ENCODE assay signal across 32 cellular contexts in the genomic region with DNA sequence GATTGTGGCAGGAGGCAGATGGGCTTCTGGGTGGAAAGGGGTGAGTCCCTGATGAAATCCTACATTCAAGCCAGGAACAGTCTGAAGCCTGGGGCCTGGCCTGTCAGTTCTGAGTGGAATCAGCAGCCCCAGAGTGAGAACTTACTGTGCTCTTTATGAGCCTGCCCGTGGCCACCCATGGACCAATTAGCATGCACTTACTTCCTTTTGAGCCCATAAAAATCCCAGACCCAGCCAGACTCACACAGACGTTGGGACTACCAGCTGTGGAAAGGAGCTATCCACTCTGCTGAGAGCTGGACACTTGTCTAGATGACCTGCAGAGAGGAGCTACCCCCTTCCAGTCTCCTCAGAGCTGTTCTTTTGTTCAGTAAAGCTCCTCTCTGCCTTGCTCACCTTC.
"Had no signal": no experiment of that assay in that cellular context is flagged by ENCODE, and none has a peak within 500 bp of the region (broad histone marks: within the 10 kb centered on the region; RNA-seq: fewer than 3 reads in every experiment).

No MANE protein-coding gene starts in this region.

- H3K27ac ChIP-seq: adrenal gland, breast epithelium, cardiac muscle cell, colonic mucosa, WERI-Rb-1 had no signal

- H3K9me3 ChIP-seq: adrenal gland, colonic mucosa had no signal

- H3K27me3 Mint-ChIP-seq: activated B cell treated with CpG ODN at 0.5 μM for 24 hours; activated CD8-positive, alpha-beta T cell treated with anti-CD3 and anti-CD28 coated beads for 36 hours; activated naive CD4-positive, alpha-beta T cell treated with anti-CD3 and anti-CD28 coated beads, Interleukin-2, amount 50 U/mL, for 24 hours; activated naive CD8-positive, alpha-beta T cell treated with anti-CD3 and anti-CD28 coated beads for 36 hours; activated naive CD8-positive, alpha-beta T cell treated with anti-CD3 and anti-CD28 coated beads, Interleukin-2, amount 50 U/mL, for 24 hours; brain; T-helper 17 cell had no signal

- DNase-seq: activated B cell treated with CpG ODN at 0.5 μM for 24 hours; activated CD4-positive, alpha-beta T cell treated with anti-CD3 and anti-CD28 coated beads for 48 hours; activated CD4-positive, alpha-beta T cell treated with anti-CD3 and anti-CD28 coated beads, Interleukin-2, amount 50 U/mL, for 1 hour; activated CD4-positive, alpha-beta T cell treated with anti-CD3 and anti-CD28 coated beads, Interleukin-2, amount 50 U/mL, for 48 hours; activated CD8-positive, alpha-beta memory T cell treated with anti-CD3 and anti-CD28 coated beads for 24 hours; activated CD8-positive, alpha-beta T cell treated with anti-CD3 and anti-CD28 coated beads for 36 hours; activated effector memory CD4-positive, alpha-beta T cell treated with anti-CD3 and anti-CD28 coated beads, Interleukin-2, amount 50 U/mL, for 16 hours; activated naive CD4-positive, alpha-beta T cell treated with anti-CD3 and anti-CD28 coated beads for 36 hours; activated naive CD8-positive, alpha-beta T cell treated with anti-CD3 and anti-CD28 coated beads for 36 hours; activated naive CD8-positive, alpha-beta T cell treated with anti-CD3 and anti-CD28 coated beads, Interleukin-2, amount 50 U/mL, for 24 hours; activated T-cell treated with anti-CD3 and anti-CD28 coated beads, Interleukin-2, amount 50 U/mL, for 1 hour; activated T-cell treated with anti-CD3 and anti-CD28 coated beads, Interleukin-2, amount 50 U/mL, for 48 hours; adrenal gland; central memory CD4-positive, alpha-beta T cell; cerebellar nuclear complex; colonic mucosa; effector CD8-positive, alpha-beta T cell; foreskin fibroblast; T-helper 1 cell; T-helper 17 cell; T1000; WERI-Rb-1 had no signal

- H3K36me3 ChIP-seq: cardiac muscle cell, colonic mucosa, WERI-Rb-1 had no signal

- H3K4me3 Mint-ChIP-seq: activated B cell treated with CpG ODN at 0.5 μM for 24 hours; activated CD8-positive, alpha-beta T cell treated with anti-CD3 and anti-CD28 coated beads for 36 hours; activated naive CD4-positive, alpha-beta T cell treated with anti-CD3 and anti-CD28 coated beads for 36 hours; activated naive CD4-positive, alpha-beta T cell treated with anti-CD3 and anti-CD28 coated beads, Interleukin-2, amount 50 U/mL, for 24 hours; activated naive CD8-positive, alpha-beta T cell treated with anti-CD3 and anti-CD28 coated beads for 36 hours; activated naive CD8-positive, alpha-beta T cell treated with anti-CD3 and anti-CD28 coated beads, Interleukin-2, amount 50 U/mL, for 24 hours; activated T-helper 1 cell treated with anti-CD3 and anti-CD28 coated beads, Interleukin-12 subunit alpha, Interleukin-12 subunit beta, Interleukin-2, Interleukin-4 antibody, amounts not matched to agents 30 ng/mL and 10 ng/mL and 1 ng/mL, durations not matched to agents 14 hours and 24 hours and 36 hours; brain; T-helper 17 cell; T-helper 2 cell treated with Interferon-gamma antibody and Interleukin-4, amounts not matched to agents 5 μg/mL and 100 μg/mL, for 36 hours had no signal

- ATAC-seq: activated CD4-positive, CD25-positive, alpha-beta regulatory T cell treated with anti-CD3 and anti-CD28 coated beads, Interleukin-2, amount 50 U/mL, for 24 hours; activated CD8-positive, alpha-beta T cell treated with anti-CD3 and anti-CD28 coated beads for 36 hours; activated naive CD8-positive, alpha-beta T cell treated with anti-CD3 and anti-CD28 coated beads, Interleukin-2, amount 50 U/mL, for 24 hours; esophagus mucosa; T-helper 17 cell had no signal

- FAIRE-seq: frontal cortex had no signal

- H3K27ac Mint-ChIP-seq: activated B cell treated with CpG ODN at 0.5 μM for 24 hours; activated CD8-positive, alpha-beta T cell treated with anti-CD3 and anti-CD28 coated beads for 36 hours; activated naive CD4-positive, alpha-beta T cell treated with anti-CD3 and anti-CD28 coated beads for 36 hours; activated naive CD4-positive, alpha-beta T cell treated with anti-CD3 and anti-CD28 coated beads, Interleukin-2, amount 50 U/mL, for 24 hours; activated naive CD8-positive, alpha-beta T cell treated with anti-CD3 and anti-CD28 coated beads for 36 hours; activated naive CD8-positive, alpha-beta T cell treated with anti-CD3 and anti-CD28 coated beads, Interleukin-2, amount 50 U/mL, for 24 hours; activated T-helper 1 cell treated with anti-CD3 and anti-CD28 coated beads, Interleukin-12 subunit alpha, Interleukin-12 subunit beta, Interleukin-2, Interleukin-4 antibody, amounts not matched to agents 30 ng/mL and 10 ng/mL and 1 ng/mL, durations not matched to agents 14 hours and 24 hours and 36 hours; activated T-helper 2 cell treated with anti-CD3 and anti-CD28 coated beads, Interferon-gamma antibody, Interleukin-2, Interleukin-4, amounts not matched to agents 10 μg/mL and 5 μg/mL and 100 μg/mL, durations not matched to agents 14 hours and 24 hours and 36 hours; T-helper 17 cell; T-helper 2 cell treated with Interferon-gamma antibody and Interleukin-4, amounts not matched to agents 5 μg/mL and 100 μg/mL, for 36 hours had no signal

- H3K4me1 Mint-ChIP-seq: activated naive CD4-positive, alpha-beta T cell treated with anti-CD3 and anti-CD28 coated beads, Interleukin-2, amount 50 U/mL, for 24 hours; activated naive CD8-positive, alpha-beta T cell treated with anti-CD3 and anti-CD28 coated beads for 36 hours; activated naive CD8-positive, alpha-beta T cell treated with anti-CD3 and anti-CD28 coated beads, Interleukin-2, amount 50 U/mL, for 24 hours had no signal

- H3K4me3 ChIP-seq: adrenal gland, breast epithelium, cardiac muscle cell, colonic mucosa had no signal

- H3K27me3 ChIP-seq: adrenal gland, breast epithelium, cardiac muscle cell, colonic mucosa had no signal

- H3K4me1 ChIP-seq: adrenal gland, breast epithelium, colonic mucosa had no signal
